1 cellular context compared by ENCODE assay signal in the genomic region with DNA sequence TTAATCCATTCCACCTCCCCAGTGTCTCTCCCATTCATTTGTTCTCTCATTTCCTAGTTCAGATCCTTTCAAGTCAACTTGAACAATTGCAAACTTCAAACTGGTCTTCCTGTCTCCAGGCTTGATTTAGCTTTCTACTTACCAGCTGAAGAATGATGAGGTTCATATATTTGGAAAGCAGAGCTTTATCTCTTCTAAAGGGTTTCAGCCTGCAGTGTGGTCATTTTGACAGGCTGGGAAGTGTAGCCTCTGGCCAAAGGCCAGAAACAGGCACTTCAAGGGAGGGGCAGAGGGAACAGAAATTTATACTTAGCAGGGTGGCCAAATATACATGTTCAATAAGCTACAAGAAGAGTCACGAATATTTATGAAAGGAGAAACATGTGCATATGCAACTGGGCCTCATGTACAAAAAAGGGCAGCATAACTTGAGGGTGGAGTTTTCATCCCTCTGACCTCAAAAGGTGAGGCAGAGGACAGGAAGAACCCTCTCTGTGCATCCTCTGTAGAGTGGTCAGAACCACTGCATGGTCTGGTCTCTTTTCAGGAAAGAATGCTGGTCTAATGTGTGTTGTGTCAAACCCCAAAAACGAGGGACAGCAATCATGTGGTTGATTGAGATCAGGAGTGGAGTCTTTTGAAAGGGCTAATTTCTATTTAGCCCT.
TF ChIP-seq lines count a peak whose summit lies in the region.

No MANE protein-coding gene starts in this region.

TF ChIP-seq in K562, 482 proteins besides CTCF, POLR2A, EP300 and RAD21 (continued from another document):
- TF ChIP-seq, protein P1, sequence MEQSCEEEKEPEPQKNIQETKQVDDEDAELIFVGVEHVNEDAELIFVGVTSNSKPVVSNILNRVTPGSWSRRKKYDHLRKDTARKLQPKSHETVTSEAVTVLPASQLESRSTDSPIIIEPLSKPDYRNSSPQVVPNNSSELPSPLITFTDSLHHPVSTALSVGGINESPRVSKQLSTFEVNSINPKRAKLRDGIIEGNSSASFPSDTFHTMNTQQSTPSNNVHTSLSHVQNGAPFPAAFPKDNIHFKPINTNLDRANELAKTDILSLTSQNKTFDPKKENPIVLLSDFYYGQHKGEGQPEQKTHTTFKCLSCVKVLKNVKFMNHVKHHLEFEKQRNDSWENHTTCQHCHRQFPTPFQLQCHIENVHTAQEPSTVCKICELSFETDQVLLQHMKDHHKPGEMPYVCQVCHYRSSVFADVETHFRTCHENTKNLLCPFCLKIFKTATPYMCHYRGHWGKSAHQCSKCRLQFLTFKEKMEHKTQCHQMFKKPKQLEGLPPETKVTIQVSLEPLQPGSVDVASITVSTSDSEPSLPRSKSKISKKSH (CRISPR knock-in tag; IDR thresholded peaks at IDR 0.05): no peak
- 0 out of 2 replicates have a peak, but pooled peaks have one; percentile 19 for TF ChIP-seq LEF1 (IDR thresholded peaks at IDR 0.05)
- TF ChIP-seq RCOR1 (IDR thresholded peaks at IDR 0.05; ENCODE audit: borderline replicate concordance in 1 of 2, low read depth in 2 of 2, low read length in 2 of 2): peak in 1 of 2 experiments; percentile 89; a peak in 2 of 4 replicates
- TF ChIP-seq NFIC (IDR thresholded peaks at IDR 0.05): peak; percentile 94
- TF ChIP-seq, protein P2, sequence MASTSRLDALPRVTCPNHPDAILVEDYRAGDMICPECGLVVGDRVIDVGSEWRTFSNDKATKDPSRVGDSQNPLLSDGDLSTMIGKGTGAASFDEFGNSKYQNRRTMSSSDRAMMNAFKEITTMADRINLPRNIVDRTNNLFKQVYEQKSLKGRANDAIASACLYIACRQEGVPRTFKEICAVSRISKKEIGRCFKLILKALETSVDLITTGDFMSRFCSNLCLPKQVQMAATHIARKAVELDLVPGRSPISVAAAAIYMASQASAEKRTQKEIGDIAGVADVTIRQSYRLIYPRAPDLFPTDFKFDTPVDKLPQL (IDR thresholded peaks at IDR 0.05; ENCODE audit: extremely low read depth, insufficient read length): no peak
- no peak for TF ChIP-seq ZNF23 (CRISPR knock-in tag; IDR thresholded peaks at IDR 0.05)
- TF ChIP-seq, protein P3, sequence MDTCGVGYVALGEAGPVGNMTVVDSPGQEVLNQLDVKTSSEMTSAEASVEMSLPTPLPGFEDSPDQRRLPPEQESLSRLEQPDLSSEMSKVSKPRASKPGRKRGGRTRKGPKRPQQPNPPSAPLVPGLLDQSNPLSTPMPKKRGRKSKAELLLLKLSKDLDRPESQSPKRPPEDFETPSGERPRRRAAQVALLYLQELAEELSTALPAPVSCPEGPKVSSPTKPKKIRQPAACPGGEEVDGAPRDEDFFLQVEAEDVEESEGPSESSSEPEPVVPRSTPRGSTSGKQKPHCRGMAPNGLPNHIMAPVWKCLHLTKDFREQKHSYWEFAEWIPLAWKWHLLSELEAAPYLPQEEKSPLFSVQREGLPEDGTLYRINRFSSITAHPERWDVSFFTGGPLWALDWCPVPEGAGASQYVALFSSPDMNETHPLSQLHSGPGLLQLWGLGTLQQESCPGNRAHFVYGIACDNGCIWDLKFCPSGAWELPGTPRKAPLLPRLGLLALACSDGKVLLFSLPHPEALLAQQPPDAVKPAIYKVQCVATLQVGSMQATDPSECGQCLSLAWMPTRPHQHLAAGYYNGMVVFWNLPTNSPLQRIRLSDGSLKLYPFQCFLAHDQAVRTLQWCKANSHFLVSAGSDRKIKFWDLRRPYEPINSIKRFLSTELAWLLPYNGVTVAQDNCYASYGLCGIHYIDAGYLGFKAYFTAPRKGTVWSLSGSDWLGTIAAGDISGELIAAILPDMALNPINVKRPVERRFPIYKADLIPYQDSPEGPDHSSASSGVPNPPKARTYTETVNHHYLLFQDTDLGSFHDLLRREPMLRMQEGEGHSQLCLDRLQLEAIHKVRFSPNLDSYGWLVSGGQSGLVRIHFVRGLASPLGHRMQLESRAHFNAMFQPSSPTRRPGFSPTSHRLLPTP (IDR thresholded peaks at IDR 0.05; ENCODE audit: borderline replicate concordance, extremely low read depth, insufficient read length): no peak
- TF ChIP-seq CBFA2T3 (IDR thresholded peaks at IDR 0.05): peak; percentile 38; the same call in 1 of the 2 replicates
- TF ChIP-seq SMARCA5 (IDR thresholded peaks at IDR 0.05): no peak
- TF ChIP-seq, protein P4, sequence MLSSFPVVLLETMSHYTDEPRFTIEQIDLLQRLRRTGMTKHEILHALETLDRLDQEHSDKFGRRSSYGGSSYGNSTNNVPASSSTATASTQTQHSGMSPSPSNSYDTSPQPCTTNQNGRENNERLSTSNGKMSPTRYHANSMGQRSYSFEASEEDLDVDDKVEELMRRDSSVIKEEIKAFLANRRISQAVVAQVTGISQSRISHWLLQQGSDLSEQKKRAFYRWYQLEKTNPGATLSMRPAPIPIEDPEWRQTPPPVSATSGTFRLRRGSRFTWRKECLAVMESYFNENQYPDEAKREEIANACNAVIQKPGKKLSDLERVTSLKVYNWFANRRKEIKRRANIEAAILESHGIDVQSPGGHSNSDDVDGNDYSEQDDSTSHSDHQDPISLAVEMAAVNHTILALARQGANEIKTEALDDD (IDR thresholded peaks at IDR 0.05): 0 out of 2 replicates have a peak, but pooled peaks have one; percentile 44
